10 cellular contexts compared by ENCODE assay signal in genomic region chr3:127890651-127891290, GRCh38. TPM values are rescaled to one million over a fixed set of nuclear protein-coding genes. Genes with fewer than 3 reads are reported as not detected.
DNase-seq lines count a peak whose midpoint lies in the region; TF ChIP-seq lines count a peak whose summit lies in the region.
"Not testable (repeated sequence)": the region's sequence is repeated elsewhere in the genome, so short reads cannot be mapped to it uniquely, and the experiment has no call there.
"Had no signal": no experiment of that assay in that cellular context is flagged by ENCODE, and none has a peak within 500 bp of the region (broad histone marks: within the 10 kb centered on the region; RNA-seq: fewer than 3 reads in every experiment).

No MANE protein-coding gene starts in this region.

- H3K27ac Mint-ChIP-seq in T-helper 1 cell treated with Interleukin-12 subunit alpha and Interleukin-12 subunit beta and Interleukin-4 antibody, amounts not matched to agents 30 μg/mL and 1 μg/mL, for 36 hours = peak overlapping the region; percentile 12
- H3K27ac Mint-ChIP-seq in activated T-helper 2 cell treated with anti-CD3 and anti-CD28 coated beads, Interferon-gamma antibody, Interleukin-2, Interleukin-4, amounts not matched to agents 10 μg/mL and 5 μg/mL and 100 μg/mL, durations not matched to agents 14 hours and 24 hours and 36 hours = peak overlapping the region; percentile 47

- H3K4me3 ChIP-seq in GM12865 (ENCODE audit: low read depth, low read length); choroid plexus epithelial cell (ENCODE audit: low read depth, low read length): not testable (repeated sequence)

- not testable (repeated sequence) for H3K27me3 Mint-ChIP-seq in T-helper 1 cell treated with Interleukin-12 subunit alpha and Interleukin-12 subunit beta and Interleukin-4 antibody, amounts not matched to agents 30 μg/mL and 1 μg/mL, for 36 hours (ENCODE audit: low read depth); activated T-helper 2 cell treated with anti-CD3 and anti-CD28 coated beads, Interferon-gamma antibody, Interleukin-2, Interleukin-4, amounts not matched to agents 10 μg/mL and 5 μg/mL and 100 μg/mL, durations not matched to agents 14 hours and 24 hours and 36 hours (ENCODE audit: low read depth)

- peak; percentile 95 for DNase-seq in A172 (ENCODE audit: low spot score)
- peak; percentile 75 for DNase-seq in GM12865 (ENCODE audit: low read depth)
- peak; percentile 56 for DNase-seq in LoVo (ENCODE audit: low spot score)
- not testable (repeated sequence) for DNase-seq in activated T-helper 2 cell treated with anti-CD3 and anti-CD28 coated beads, Interferon-gamma antibody, Interleukin-2, Interleukin-4, amounts not matched to agents 10 μg/mL and 5 μg/mL and 100 μg/mL, durations not matched to agents 14 hours and 24 hours and 36 hours (ENCODE audit: low spot score)
- peak; percentile 83 for DNase-seq in choroid plexus epithelial cell (ENCODE audit: low read depth)
- DNase-seq in iris pigment epithelial cell (ENCODE audit: low read depth) = peak; percentile 77
- DNase-seq in stimulated activated CD4-positive, alpha-beta T cell treated with anti-CD3 and anti-CD28 coated beads, Interleukin-15, amount 100 ng/mL, for 48 hours (ENCODE audit: low read depth in 2 of 2) = peak; percentile 16 to 27

- not testable (repeated sequence) for H3K4me3 Mint-ChIP-seq in T-helper 1 cell treated with Interleukin-12 subunit alpha and Interleukin-12 subunit beta and Interleukin-4 antibody, amounts not matched to agents 30 μg/mL and 1 μg/mL, for 36 hours; activated T-helper 2 cell treated with anti-CD3 and anti-CD28 coated beads, Interferon-gamma antibody, Interleukin-2, Interleukin-4, amounts not matched to agents 10 μg/mL and 5 μg/mL and 100 μg/mL, durations not matched to agents 14 hours and 24 hours and 36 hours (ENCODE audit: low read depth)

- peaks cover 25% of the 10 kb centered on the region for H3K9me3 Mint-ChIP-seq in T-helper 1 cell treated with Interleukin-12 subunit alpha and Interleukin-12 subunit beta and Interleukin-4 antibody, amounts not matched to agents 30 μg/mL and 1 μg/mL, for 36 hours
- H3K9me3 Mint-ChIP-seq in activated T-helper 2 cell treated with anti-CD3 and anti-CD28 coated beads, Interferon-gamma antibody, Interleukin-2, Interleukin-4, amounts not matched to agents 10 μg/mL and 5 μg/mL and 100 μg/mL, durations not matched to agents 14 hours and 24 hours and 36 hours = peaks cover 20% of the 10 kb centered on the region

- intact Hi-C loops in activated T-helper 2 cell treated with anti-CD3 and anti-CD28 coated beads, Interferon-gamma antibody, Interleukin-2, Interleukin-4, amounts not matched to agents 10 μg/mL and 5 μg/mL and 100 μg/mL, durations not matched to agents 14 hours and 24 hours and 36 hours (cut with micrococcal nuclease) = not testable (repeated sequence)

- TF ChIP-seq CTCF in GM12865 (IDR thresholded peaks at IDR 0.05; ENCODE audit: insufficient read depth, low read depth, low read length, missing control alignments); choroid plexus epithelial cell (conservative IDR thresholded peaks at IDR 0.05; ENCODE audit: low read depth, low read length): not testable (repeated sequence)

- not testable (repeated sequence) for H3K4me1 Mint-ChIP-seq in T-helper 1 cell treated with Interleukin-12 subunit alpha and Interleukin-12 subunit beta and Interleukin-4 antibody, amounts not matched to agents 30 μg/mL and 1 μg/mL, for 36 hours (ENCODE audit: low read depth); activated T-helper 2 cell treated with anti-CD3 and anti-CD28 coated beads, Interferon-gamma antibody, Interleukin-2, Interleukin-4, amounts not matched to agents 10 μg/mL and 5 μg/mL and 100 μg/mL, durations not matched to agents 14 hours and 24 hours and 36 hours (ENCODE audit: low read depth)

- not testable (repeated sequence) for H3K36me3 Mint-ChIP-seq in T-helper 1 cell treated with Interleukin-12 subunit alpha and Interleukin-12 subunit beta and Interleukin-4 antibody, amounts not matched to agents 30 μg/mL and 1 μg/mL, for 36 hours (ENCODE audit: low read depth); activated T-helper 2 cell treated with anti-CD3 and anti-CD28 coated beads, Interferon-gamma antibody, Interleukin-2, Interleukin-4, amounts not matched to agents 10 μg/mL and 5 μg/mL and 100 μg/mL, durations not matched to agents 14 hours and 24 hours and 36 hours (ENCODE audit: low read depth)

RNA-seq across cellular contexts. Expression of gene KBTBD12, which starts 24.3 kb away (rescaled TPM):
- total RNA-seq in A172 (2014; rRNA removed; shearing (Covaris generic)) = not detected in 2 replicates
- 0.05 TPM in 1 of 2 replicates, not detected in the other for total RNA-seq in activated T-helper 2 cell treated with anti-CD3 and anti-CD28 coated beads, Interferon-gamma antibody, Interleukin-2, Interleukin-4, amounts not matched to agents 10 μg/mL and 5 μg/mL and 100 μg/mL, durations not matched to agents 14 hours and 24 hours and 36 hours
- total RNA-seq: mononuclear cell; T-helper 2 cell treated with Interferon-gamma antibody and Interleukin-4, amounts not matched to agents 100 ng/mL and 5 ng/mL, for 36 hours had no signal
